28 cellular contexts compared by ENCODE assay signal in genomic region chr20:21090738-21091120, GRCh38. TPM values are rescaled to one million over a fixed set of nuclear protein-coding genes. Genes with fewer than 3 reads are reported as not detected.
A peak's percentile ranks its signal among the peaks of the same experiment; 100 is the strongest.
DNase-seq lines count a peak whose midpoint lies in the region; ATAC-seq and TF ChIP-seq lines count a peak whose summit lies in the region.
"Had no signal": no experiment of that assay in that cellular context is flagged by ENCODE, and none has a peak within 500 bp of the region (broad histone marks: within the 10 kb centered on the region; RNA-seq: fewer than 3 reads in every experiment).

No MANE protein-coding gene starts in this region.

- intact Hi-C loops in CD14-positive monocyte (cut with micrococcal nuclease) (no loop called here), dorsolateral prefrontal cortex (cut with DNase I) (loop anchor here in 1 of 2 donors (5.0 kb wide), 1 partner anchor 38 kb away; no protein-coding TSS in a partner anchor), aorta (cut with DNase I) (no loop called here)

- H3K27me3 ChIP-seq in dorsolateral prefrontal cortex (peaks cover 0 to 45% (median 8%) of the 10 kb centered on the region in 45 donors), aorta (ENCODE audit: control insufficient read depth in 1 of 2, insufficient read depth in 2 of 2, low read length in 1 of 2) (no peaks in the 10 kb centered on the region)
- H3K27me3 ChIP-seq: testis had no signal

- H3K9me3 ChIP-seq in aorta (ENCODE audit: control insufficient read depth, low read length): peaks cover 2% of the 10 kb centered on the region
- H3K9me3 ChIP-seq: testis had no signal

- H3K4me3 Mint-ChIP-seq in CD14-positive monocyte: peak overlapping the region in 1 of 2 donors; percentile 48
- H3K4me3 Mint-ChIP-seq: activated CD4-positive, alpha-beta memory T cell treated with anti-CD3 and anti-CD28 coated beads for 36 hours; CD4-positive, CD25-positive, alpha-beta regulatory T cell had no signal

- no peaks in the 10 kb centered on the region for H3K4me1 ChIP-seq in aorta (ENCODE audit: control insufficient read depth in 1 of 2, insufficient read depth in 2 of 2, low read length in 2 of 2)

- ATAC-seq in HG03378 (IDR thresholded peaks at IDR 0.05; ENCODE audit: unreplicated experiment): no peak
- ATAC-seq in aorta (ENCODE audit: low FRiP score): no peak
- no peak for ATAC-seq in GM21526 (IDR thresholded peaks at IDR 0.05; ENCODE audit: low FRiP score, unreplicated experiment)
- ATAC-seq: esophagus mucosa had no signal

- 68 to 71% methylated on average over 10 of the region's 10 CpGs for WGBS in aorta, 2 donors

- H3K36me3 Mint-ChIP-seq in CD14-positive monocyte: no peaks in the 10 kb centered on the region
- H3K36me3 Mint-ChIP-seq: activated CD4-positive, alpha-beta memory T cell treated with anti-CD3 and anti-CD28 coated beads for 36 hours; CD4-positive, CD25-positive, alpha-beta regulatory T cell had no signal

- TF ChIP-seq CTCF in CD14-positive monocyte (IDR thresholded peaks at IDR 0.05) (no peak), dorsolateral prefrontal cortex (IDR thresholded peaks at IDR 0.05 in 54 of 56, conservative IDR thresholded peaks at IDR 0.05 in 2 of 56; ENCODE audit: low read depth in 1 of 56, partially characterized antibody in 56 of 56) (no peak)

- peaks cover 19% of the 10 kb centered on the region for H3K4me1 Mint-ChIP-seq in CD14-positive monocyte
- H3K4me1 Mint-ChIP-seq: CD4-positive, CD25-positive, alpha-beta regulatory T cell had no signal

- H3K27ac Mint-ChIP-seq in CD14-positive monocyte: peak overlapping the region in 4 of 7 donors; percentile 7 to 69 (median 59)
- H3K27ac Mint-ChIP-seq: activated CD4-positive, alpha-beta memory T cell treated with anti-CD3 and anti-CD28 coated beads for 36 hours; CD4-positive, CD25-positive, alpha-beta regulatory T cell had no signal

- peak overlapping the region in 33 of 59 donors; percentile 2 to 49 (median 27) for H3K4me3 ChIP-seq in dorsolateral prefrontal cortex
- H3K4me3 ChIP-seq in aorta (ENCODE audit: low read length in 2 of 2): no peak overlapping the region
- H3K4me3 ChIP-seq: PC-9, testis had no signal

- no peaks in the 10 kb centered on the region for H3K36me3 ChIP-seq in aorta (ENCODE audit: control insufficient read depth in 1 of 2, insufficient read depth in 2 of 2, low read length in 1 of 2)
- H3K36me3 ChIP-seq: WERI-Rb-1 had no signal

- no peak for DNase-seq in CD14-positive monocyte (ENCODE audit: low spot score)
- DNase-seq in M059J (ENCODE audit: low read depth): peak; percentile 16
- DNase-seq in NCI-H526 (lab: John Stamatoyannopoulos, UW): peak; percentile 81 to 82
- DNase-seq in dorsolateral prefrontal cortex: no peak
- no peak for DNase-seq in aorta
- DNase-seq in OCI-M2 (lab: John Stamatoyannopoulos, UW; ENCODE audit: unreplicated experiment): no peak
- DNase-seq: ACHN; activated CD4-positive, alpha-beta memory T cell treated with anti-CD3 and anti-CD28 coated beads for 36 hours; activated gamma-delta T cell treated with Interleukin-2 at 50 U/mL for 16 hours; activated T-cell treated with anti-CD3 and anti-CD28 coated beads for 4 hours; CD4-positive, CD25-positive, alpha-beta regulatory T cell; Karpas-422; NCI-H1436 treated with DMSO at 0.1 percent for 48 hours; NCI-H524; PC-9; T-helper 2 cell; testis; WERI-Rb-1 had no signal

- H3K9me3 Mint-ChIP-seq in CD14-positive monocyte: no peaks in the 10 kb centered on the region
- H3K9me3 Mint-ChIP-seq: activated CD4-positive, alpha-beta memory T cell treated with anti-CD3 and anti-CD28 coated beads for 36 hours; CD4-positive, CD25-positive, alpha-beta regulatory T cell had no signal

- peaks cover 37 to 49% (median 37%) of the 10 kb centered on the region in 3 donors for H3K27me3 Mint-ChIP-seq in CD14-positive monocyte (ENCODE audit: low read depth in 3 of 3)

- H3K27ac ChIP-seq in dorsolateral prefrontal cortex: peak overlapping the region in 31 of 59 donors; percentile 1 to 78 (median 50)
- H3K27ac ChIP-seq in aorta (ENCODE audit: low read depth in 1 of 2, low read length in 2 of 2): no peak overlapping the region
- H3K27ac ChIP-seq: PC-9, testis, WERI-Rb-1 had no signal

RNA-seq across cellular contexts. Expression of gene LINC00237, which starts 15.4 kb away (rescaled TPM):
- polyA plus RNA-seq in CD14-positive monocyte: under 1 TPM; 0.31 to 0.39 TPM
- total RNA-seq in M059J (2014; rRNA removed; shearing (Covaris generic)): not detected in 2 replicates
- 1 to 10 TPM in 72 of 120 experiments, under 1 TPM in 33, not detected in 15; 0.46 to 5.1 (median 1.4) TPM for total RNA-seq in dorsolateral prefrontal cortex
- not detected for total RNA-seq in aorta
- 1 to 10 TPM in 1 of 2 donors, not detected in 1; 1.1 TPM for polyA plus RNA-seq in aorta
- total RNA-seq: activated CD4-positive, alpha-beta memory T cell treated with anti-CD3 and anti-CD28 coated beads for 36 hours; cardiac septum; CD4-positive, CD25-positive, alpha-beta regulatory T cell; esophagus mucosa; glomerular endothelial cell; HT-29; liver; mononuclear cell; PC-9; renal cortical epithelial cell; SK-MEL-5; testis had no signal
- polyA plus RNA-seq: liver had no signal

RNA-seq across cellular contexts. Expression of gene KIZ, which starts 35.2 kb away (rescaled TPM):
- polyA plus RNA-seq in CD14-positive monocyte (10 to 100 TPM in 1 of 2 donors, 1 to 10 TPM in 1; 7.2 to 10.2 TPM), aorta (10 to 100 TPM; 15.9 to 22.7 TPM)
- total RNA-seq in M059J (2014; rRNA removed; shearing (Covaris generic)): 13.8 and 18.9 TPM in 2 replicates
- total RNA-seq in dorsolateral prefrontal cortex (10 to 100 TPM; 29.8 to 75.5 (median 45.9) TPM), aorta (10 to 100 TPM; 22.0 to 29.4 TPM)

Comparison
In these comparisons a context has a peak if more than half of its experiments do, and no peak if none do; other contexts are left out.
1. DNase-seq: peak in M059J (single experiment) and NCI-H526 (2 of 2); none in CD14-positive monocyte (single experiment), dorsolateral prefrontal cortex (0 of 10), aorta (0 of 2) and OCI-M2 (single experiment).
2. H3K27ac ChIP-seq: peak in dorsolateral prefrontal cortex (31 of 59); none in aorta (0 of 2).
3. H3K4me3 ChIP-seq: peak in dorsolateral prefrontal cortex (33 of 59); none in aorta (0 of 2).